8 cellular contexts compared by ENCODE assay signal in the genomic region with DNA sequence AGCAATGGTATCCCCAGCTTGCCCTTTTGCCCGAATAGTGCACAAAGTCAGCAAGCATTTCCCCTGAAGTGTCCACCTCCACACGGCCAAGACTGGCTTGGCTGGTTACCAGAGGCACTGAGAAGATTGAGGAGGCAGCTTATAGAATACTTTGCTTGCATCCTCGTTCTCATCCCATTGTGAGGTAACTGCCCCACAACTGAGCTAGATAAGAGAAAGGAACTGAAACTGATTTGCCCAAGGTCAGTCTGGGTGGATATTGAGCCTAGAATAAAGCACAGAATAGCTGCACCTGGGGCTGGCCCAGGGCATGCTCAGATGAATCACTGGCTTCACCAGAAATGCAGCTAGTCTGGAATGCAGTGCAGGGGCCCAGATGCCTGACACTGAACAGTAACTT. TPM values are rescaled to one million over a fixed set of nuclear protein-coding genes. Genes with fewer than 3 reads are reported as not detected.
DNase-seq lines count a peak whose midpoint lies in the region; ATAC-seq and TF ChIP-seq lines count a peak whose summit lies in the region.

No MANE protein-coding gene starts in this region.

- DNase-seq in GM23248 = peak; percentile 62
- DNase-seq in endodermal cell = peak; percentile 67
- DNase-seq in omental fat pad (ENCODE audit: low spot score) = no peak
- no peak for DNase-seq in COR-L47 (lab: John Stamatoyannopoulos, UW)
- no peak for DNase-seq in DMS153 treated with DMSO at 0.1 percent for 48 hours (lab: John Stamatoyannopoulos, UW; ENCODE audit: unreplicated experiment)
- DNase-seq in NK-92 treated with Interleukin-12 subunit alpha and Interleukin-12 subunit beta, amount 100 ng/mL, for 24 hours (lab: John Stamatoyannopoulos, UW) = no peak

- no peaks in the 10 kb centered on the region for H3K9me2 ChIP-seq in GM23248 (ENCODE audit: insufficient read depth)

- H3K9me3 Mint-ChIP-seq in endodermal cell = no peaks in the 10 kb centered on the region

- TF ChIP-seq EP300 in Ishikawa (IDR thresholded peaks at IDR 0.05; ENCODE audit: borderline replicate concordance) = no peak

- in situ Hi-C loops in GM23248 (cut with MboI) = no loop called here

- TF ChIP-seq CTCF in endodermal cell (conservative IDR thresholded peaks at IDR 0.05) = no peak
- no peak for TF ChIP-seq CTCF in omental fat pad (IDR thresholded peaks at IDR 0.05)

- H3K36me3 ChIP-seq in GM23248 (ENCODE audit: low read depth) (no peaks in the 10 kb centered on the region), endodermal cell (ENCODE audit: control insufficient read depth, insufficient read depth, low read length) (no peaks in the 10 kb centered on the region)

- no peaks in the 10 kb centered on the region for H3K79me2 ChIP-seq in GM23248 (ENCODE audit: insufficient read depth)

- ATAC-seq in GM18517 (IDR thresholded peaks at IDR 0.05; ENCODE audit: unreplicated experiment) = peak; percentile 83
- ATAC-seq in omental fat pad (ENCODE audit: low FRiP score) = peak; percentile 83

- no peak for TF ChIP-seq RAD21 in Ishikawa (IDR thresholded peaks at IDR 0.05; ENCODE audit: low read depth)

- WGBS in GM23248 (ENCODE audit: low coverage in 1 of 2, low lambda C conversion rate in 2 of 2, missing lambda C conversion rate in 2 of 2), 2 experiments = 2 to 4% methylated on average over 3 of the region's 3 CpGs
- WGBS in endodermal cell (ENCODE audit: insufficient coverage in 1 of 2, insufficient read length in 1 of 2), 2 experiments = 54 to 72% methylated on average over 2 to 3 of the region's 3 CpGs

- peak overlapping the region; percentile 55 for H2AFZ ChIP-seq in GM23248

- H3K4me3 Mint-ChIP-seq in endodermal cell = no peak overlapping the region

- no peak overlapping the region for H3K27ac Mint-ChIP-seq in endodermal cell

- peaks cover 32% of the 10 kb centered on the region for H3K4me1 ChIP-seq in GM23248 (ENCODE audit: insufficient read depth)
- peaks cover 3% of the 10 kb centered on the region for H3K4me1 ChIP-seq in endodermal cell (ENCODE audit: control insufficient read depth, insufficient read depth, low read length)

- no peaks in the 10 kb centered on the region for H3K27me3 Mint-ChIP-seq in endodermal cell (ENCODE audit: insufficient read depth)

- H3K27me3 ChIP-seq in GM23248 (replicated peaks; ENCODE audit: insufficient read depth) (no peaks in the 10 kb centered on the region), endodermal cell (ENCODE audit: control insufficient read depth, insufficient read depth, low read length, poor library complexity, severe bottlenecking) (no peaks in the 10 kb centered on the region)

- peak overlapping the region; percentile 73 for H3K4me2 ChIP-seq in GM23248 (ENCODE audit: unreplicated experiment)

- peak overlapping the region; percentile 44; the same call in 1 of the 2 replicates for H3K27ac ChIP-seq in GM23248
- no peak overlapping the region for H3K27ac ChIP-seq in endodermal cell (ENCODE audit: low read depth, low read length)

- H3K9me3 ChIP-seq in GM23248 (ENCODE audit: low read depth) (no peaks in the 10 kb centered on the region), endodermal cell (ENCODE audit: control insufficient read depth, low read length) (no peaks in the 10 kb centered on the region)

- 0 out of 2 replicates have a peak overlapping the region, but pooled peaks have one; percentile 22 for H3K9ac ChIP-seq in GM23248
- no peak overlapping the region for H3K9ac ChIP-seq in endodermal cell (ENCODE audit: extremely low read depth, low read length, poor library complexity, severe bottlenecking)

- no peaks in the 10 kb centered on the region for H4K20me1 ChIP-seq in GM23248 (ENCODE audit: insufficient read depth)

- H3K4me3 ChIP-seq in GM23248 (peak overlapping the region; percentile 50), endodermal cell (ENCODE audit: low read length) (no peak overlapping the region)

- H3F3A ChIP-seq in GM23248 (ENCODE audit: insufficient read depth) = peaks cover 38% of the 10 kb centered on the region

- H3K36me3 Mint-ChIP-seq in endodermal cell (ENCODE audit: low read depth) = no peaks in the 10 kb centered on the region

- H3K4me1 Mint-ChIP-seq in endodermal cell = peaks cover 11% of the 10 kb centered on the region

TF ChIP-seq in Ishikawa, 13 proteins besides CTCF, POLR2A, EP300 and RAD21:
- TF ChIP-seq EGR1 (IDR thresholded peaks at IDR 0.05) (no peak), NFIC (IDR thresholded peaks at IDR 0.05) (0 out of 2 replicates have a peak, but pooled peaks have one; percentile 27), TEAD4 (IDR thresholded peaks at IDR 0.05) (peak; percentile 47; the same call in 1 of the 2 replicates), TCF12 (IDR thresholded peaks at IDR 0.05; ENCODE audit: low read depth) (no peak)
- TF ChIP-seq, protein P1, sequence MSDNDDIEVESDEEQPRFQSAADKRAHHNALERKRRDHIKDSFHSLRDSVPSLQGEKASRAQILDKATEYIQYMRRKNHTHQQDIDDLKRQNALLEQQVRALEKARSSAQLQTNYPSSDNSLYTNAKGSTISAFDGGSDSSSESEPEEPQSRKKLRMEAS (IDR thresholded peaks at IDR 0.05) = no peak

RNA-seq across cellular contexts. Expression of gene MAP4K3, which starts 32.7 kb away (rescaled TPM):
- total RNA-seq in GM23248 (2014; rRNA removed; shearing (Covaris generic)) = 32.0 and 44.0 TPM in 2 replicates
- 9.4 and 9.9 TPM in 2 replicates for polyA plus RNA-seq in GM23248 (2016; fragmentation: Nextera tagmentation; extraction: Ambion mirVana)
- 10 to 100 TPM; 39.1 to 45.5 TPM for total RNA-seq in endodermal cell
- 33.3 TPM for polyA plus RNA-seq in endodermal cell (2013, experiment 1 of 2)
- polyA plus RNA-seq in endodermal cell (2013, experiment 2 of 2) = 29.6 TPM
- 10 to 100 TPM; 45.9 to 93.7 (median 66.1) TPM for total RNA-seq in omental fat pad

Comparison
In these comparisons a context has a peak if more than half of its experiments do, and no peak if none do; other contexts are left out.
1. DNase-seq: peak in GM23248 (single experiment) and endodermal cell (single experiment); none in omental fat pad (single experiment), COR-L47 (single experiment), DMS153 treated with DMSO at 0.1 percent for 48 hours (single experiment) and NK-92 treated with Interleukin-12 subunit alpha and Interleukin-12 subunit beta, amount 100 ng/mL, for 24 hours (single experiment).